In the genomic region with DNA sequence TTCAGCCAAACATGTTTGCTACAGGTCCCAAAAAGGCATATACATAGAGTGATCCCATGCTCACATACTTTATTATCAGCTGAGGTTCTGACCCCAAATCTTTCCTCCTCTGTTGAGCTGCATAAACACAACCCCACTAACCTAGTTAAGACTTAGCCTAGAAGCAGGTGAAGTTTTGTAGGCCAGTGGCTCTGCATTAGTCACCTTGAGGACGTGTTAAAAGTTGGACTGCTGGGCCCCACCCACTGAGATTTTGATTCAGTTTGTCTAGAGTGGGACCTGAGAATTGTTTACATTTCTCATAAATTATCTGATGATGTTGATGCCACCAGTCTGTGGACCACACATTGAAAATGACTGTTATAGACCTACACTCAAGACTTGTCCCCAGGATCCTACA, we compare ENCODE assay signal across 27 cellular contexts.
"Had no signal": no experiment of that assay in that cellular context is flagged by ENCODE, and none has a peak within 500 bp of the region (broad histone marks: within the 10 kb centered on the region; RNA-seq: fewer than 3 reads in every experiment).

No MANE protein-coding gene starts in this region.

- H3K27ac Mint-ChIP-seq: mesothelial cell of epicardium; natural killer cell treated with Interleukin-12 subunit alpha and Interleukin-12 subunit beta and Interleukin-15 and Interleukin-18, amount 100 ng/mL, for 72 hours; neural progenitor cell had no signal

- H3K4me2 ChIP-seq: hepatocyte, neural progenitor cell had no signal

- H3K9me3 Mint-ChIP-seq: central memory CD8-positive, alpha-beta T cell; mesothelial cell of epicardium; natural killer cell treated with Interleukin-12 subunit alpha and Interleukin-12 subunit beta and Interleukin-15 and Interleukin-18, amount 100 ng/mL, for 72 hours; neural progenitor cell; stimulated activated naive CD8-positive, alpha-beta T cell treated with anti-CD3 and anti-CD28 coated beads, Interleukin-15, amount 100 ng/mL, for 72 hours had no signal

- ATAC-seq: heart left ventricle; left cardiac atrium; left lung; mucosa of descending colon; natural killer cell treated with Interleukin-12 subunit alpha and Interleukin-12 subunit beta and Interleukin-15 and Interleukin-18, amount 100 ng/mL, for 72 hours; sciatic nerve; stimulated activated naive CD8-positive, alpha-beta T cell treated with anti-CD3 and anti-CD28 coated beads, Interleukin-15, amount 100 ng/mL, for 72 hours; upper lobe of right lung had no signal

- H3K4me3 Mint-ChIP-seq: central memory CD8-positive, alpha-beta T cell; mesothelial cell of epicardium; naive B cell; natural killer cell treated with Interleukin-12 subunit alpha and Interleukin-12 subunit beta and Interleukin-15 and Interleukin-18, amount 100 ng/mL, for 72 hours; neural progenitor cell; stimulated activated naive CD8-positive, alpha-beta T cell treated with anti-CD3 and anti-CD28 coated beads, Interleukin-15, amount 100 ng/mL, for 72 hours had no signal

- H3K9ac ChIP-seq: neural progenitor cell had no signal

- H3K4me3 ChIP-seq: coronary artery, heart left ventricle, hepatocyte, left lung, mucosa of descending colon, neural progenitor cell, prostate gland, right atrium auricular region, suprapubic skin, transverse colon, upper lobe of right lung, uterus had no signal

- H3K27ac ChIP-seq: hepatocyte, left lung, neural progenitor cell, prostate gland, right atrium auricular region, suprapubic skin, upper lobe of right lung had no signal

- H2AFZ ChIP-seq: hepatocyte, neural progenitor cell had no signal

- H3K36me3 Mint-ChIP-seq: mesothelial cell of epicardium; naive B cell; natural killer cell treated with Interleukin-12 subunit alpha and Interleukin-12 subunit beta and Interleukin-15 and Interleukin-18, amount 100 ng/mL, for 72 hours; neural progenitor cell had no signal

- H3K4me1 ChIP-seq: prostate gland, upper lobe of right lung had no signal

- H3K4me1 Mint-ChIP-seq: central memory CD8-positive, alpha-beta T cell; neural progenitor cell; stimulated activated naive CD8-positive, alpha-beta T cell treated with anti-CD3 and anti-CD28 coated beads, Interleukin-15, amount 100 ng/mL, for 72 hours had no signal

- FAIRE-seq: endothelial cell of umbilical vein had no signal

- H3K9me3 ChIP-seq: heart left ventricle, left lung, mucosa of descending colon, prostate gland, right atrium auricular region, suprapubic skin, transverse colon, upper lobe of right lung, uterus had no signal

- H3K79me2 ChIP-seq: hepatocyte had no signal

- H3K27me3 ChIP-seq: heart left ventricle, hepatocyte, left lung, neural progenitor cell, right atrium auricular region, suprapubic skin, transverse colon, upper lobe of right lung, uterus had no signal

- DNase-seq: dermis blood vessel endothelial cell; effector memory CD4-positive, alpha-beta T cell; erythroblast; foreskin melanocyte; heart left ventricle; left cardiac atrium; left lung; mesenchymal stem cell; mucosa of descending colon; naive B cell; stimulated activated CD4-positive, alpha-beta T cell treated with anti-CD3 and anti-CD28 coated beads, Interleukin-4, amount 100 ng/mL, for 4 hours; stimulated activated naive CD4-positive, alpha-beta T cell; stimulated activated naive CD8-positive, alpha-beta T cell treated with anti-CD3 and anti-CD28 coated beads, Interleukin-15, amount 100 ng/mL, for 72 hours; transverse colon; upper lobe of right lung; uterus had no signal

- H3K36me3 ChIP-seq: heart left ventricle, left lung, neural progenitor cell, prostate gland, right atrium auricular region, suprapubic skin, transverse colon, upper lobe of right lung, uterus had no signal

- H3K27me3 Mint-ChIP-seq: central memory CD8-positive, alpha-beta T cell; naive B cell; stimulated activated naive CD8-positive, alpha-beta T cell treated with anti-CD3 and anti-CD28 coated beads, Interleukin-15, amount 100 ng/mL, for 72 hours had no signal
